ENCODE assay signal across 10 cellular contexts in the genomic region with DNA sequence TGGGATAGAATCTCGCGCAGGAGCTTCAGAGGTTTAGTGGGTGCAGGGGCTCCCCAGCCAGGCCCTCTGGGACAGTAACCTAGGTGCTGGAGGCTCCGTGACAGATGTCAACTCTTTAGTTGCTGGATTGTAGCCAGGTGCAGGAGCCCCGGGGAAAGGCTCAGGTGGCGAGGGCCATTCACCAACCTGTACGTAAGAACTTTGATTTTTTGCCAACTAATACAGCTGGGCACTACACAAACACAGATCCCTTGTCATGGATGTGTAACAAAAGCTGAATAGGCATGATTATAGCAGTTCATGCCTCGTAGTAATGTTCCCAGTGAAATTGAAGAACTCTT.
DNase-seq lines count a peak whose midpoint lies in the region; ATAC-seq and TF ChIP-seq lines count a peak whose summit lies in the region.
"Had no signal": no experiment of that assay in that cellular context is flagged by ENCODE, and none has a peak within 500 bp of the region (broad histone marks: within the 10 kb centered on the region; RNA-seq: fewer than 3 reads in every experiment).

No MANE protein-coding gene starts in this region.

- peaks cover 9% of the 10 kb centered on the region for H3K4me1 ChIP-seq in PC-9 (replicated peaks; ENCODE audit: insufficient read depth)

- DNase-seq in NCI-H187 treated with DMSO at 0.1 percent for 48 hours (lab: John Stamatoyannopoulos, UW) (peak; percentile 35), PC-9 (no peak), osteocyte (ENCODE audit: extremely low spot score, unreplicated experiment) (no peak), putamen (ENCODE audit: low spot score) (no peak), Kasumi-1 (lab: John Stamatoyannopoulos, UW) (no peak), nucleus accumbens (lab: John Stamatoyannopoulos, UW) (no peak)
- no peak for DNase-seq in activated CD8-positive, alpha-beta memory T cell treated with anti-CD3 and anti-CD28 coated beads, Interleukin-2, amount 50 U/mL, for 4 hours

- intact Hi-C loops in PC-9 (cut with micrococcal nuclease; ENCODE audit: unreplicated experiment) = no loop called here

- H3K9me3 ChIP-seq in PC-9 (ENCODE audit: insufficient read depth, low read depth) = no peaks in the 10 kb centered on the region

- H4K20me1 ChIP-seq in PC-9 (ENCODE audit: insufficient read depth) = no peaks in the 10 kb centered on the region

- peak; percentile 50; the same call in 1 of the 2 replicates for TF ChIP-seq CTCF in PC-9 (conservative IDR thresholded peaks at IDR 0.05)
- peak; percentile 26 for TF ChIP-seq CTCF in osteocyte (IDR thresholded peaks at IDR 0.05)

- H3K36me3 Mint-ChIP-seq in osteocyte (ENCODE audit: unreplicated experiment) = no peaks in the 10 kb centered on the region

- POLR2A ChIA-PET in PC-9 (lab: Charles Lee; ENCODE audit: unreplicated experiment) = interaction anchor here (0.6 kb wide), 1 partner anchor 1181 kb away, joined by 5 read pairs; no protein-coding TSS in a partner anchor

- no peaks in the 10 kb centered on the region for H3K9me3 Mint-ChIP-seq in osteocyte (ENCODE audit: unreplicated experiment)
- H3K9me3 Mint-ChIP-seq: activated CD4-positive, alpha-beta memory T cell treated with anti-CD3 and anti-CD28 coated beads, Interleukin-2, amount 10 ng/mL, durations not matched to agents 7 days and 5 days had no signal

- H3K9me2 ChIP-seq in PC-9 (ENCODE audit: insufficient read depth) = no peaks in the 10 kb centered on the region

- H3K27me3 Mint-ChIP-seq in osteocyte (ENCODE audit: unreplicated experiment) = no peaks in the 10 kb centered on the region

- CTCF ChIA-PET in PC-9 (lab: Charles Lee) = interaction anchor here (0.6 to 1.0 kb wide), 6 partner anchors 324 to 1452 kb away, joined by 3 to 7 read pairs (median 3); no protein-coding TSS in a partner anchor

- no peak overlapping the region for H3K4me3 ChIP-seq in PC-9
- H3K4me3 ChIP-seq: dorsolateral prefrontal cortex had no signal

- no peaks in the 10 kb centered on the region for H3F3A ChIP-seq in PC-9 (ENCODE audit: insufficient read depth, low read depth)

- no peaks in the 10 kb centered on the region for H3K79me2 ChIP-seq in PC-9 (ENCODE audit: low read depth)

- H3K4me1 Mint-ChIP-seq in osteocyte (ENCODE audit: unreplicated experiment) = peaks cover 21% of the 10 kb centered on the region

- H3K27ac Mint-ChIP-seq in osteocyte (ENCODE audit: unreplicated experiment) = no peak overlapping the region
- H3K27ac Mint-ChIP-seq: activated CD4-positive, alpha-beta memory T cell treated with anti-CD3 and anti-CD28 coated beads, Interleukin-2, amount 10 ng/mL, durations not matched to agents 7 days and 5 days had no signal

- H3K4me2 ChIP-seq in PC-9 = no peak overlapping the region

- no peak overlapping the region for H3K4me3 Mint-ChIP-seq in osteocyte (ENCODE audit: unreplicated experiment)
- H3K4me3 Mint-ChIP-seq: activated CD4-positive, alpha-beta memory T cell treated with anti-CD3 and anti-CD28 coated beads, Interleukin-2, amount 10 ng/mL, durations not matched to agents 7 days and 5 days had no signal

- no peak overlapping the region for H2AFZ ChIP-seq in PC-9

- peak; percentile 12 for ATAC-seq in GM19467 (IDR thresholded peaks at IDR 0.05; ENCODE audit: unreplicated experiment)

- H3K27ac ChIP-seq in PC-9 = no peak overlapping the region
- H3K27ac ChIP-seq: dorsolateral prefrontal cortex had no signal

- H3K27me3 ChIP-seq in PC-9 (ENCODE audit: insufficient read depth, low read depth) = no peaks in the 10 kb centered on the region
- H3K27me3 ChIP-seq: dorsolateral prefrontal cortex had no signal

- H3K36me3 ChIP-seq in PC-9 (ENCODE audit: low read depth) = no peaks in the 10 kb centered on the region

- BruUV-seq in PC-9 (replicated peaks; lab: Mats Ljungman, UMichigan) = no TSS peak
